10 cellular contexts compared by ENCODE assay signal in genomic region chr9:21711504-21711903, GRCh38.
DNase-seq lines count a peak whose midpoint lies in the region; ATAC-seq and TF ChIP-seq lines count a peak whose summit lies in the region.
"Had no signal": no experiment of that assay in that cellular context is flagged by ENCODE, and none has a peak within 500 bp of the region (broad histone marks: within the 10 kb centered on the region; RNA-seq: fewer than 3 reads in every experiment).

No MANE protein-coding gene starts in this region.

- H3K27ac ChIP-seq in foreskin keratinocyte: peak overlapping the region; percentile 47
- no peak overlapping the region for H3K27ac ChIP-seq in gastroesophageal sphincter
- no peak overlapping the region for H3K27ac ChIP-seq in psoas muscle
- H3K27ac ChIP-seq: testis had no signal

- H3K4me1 ChIP-seq in foreskin keratinocyte: peaks cover 51% of the 10 kb centered on the region
- no peaks in the 10 kb centered on the region for H3K4me1 ChIP-seq in gastroesophageal sphincter
- H3K4me1 ChIP-seq in psoas muscle: no peaks in the 10 kb centered on the region
- H3K4me1 ChIP-seq: testis had no signal

- H3K36me3 ChIP-seq in gastroesophageal sphincter (no peaks in the 10 kb centered on the region), psoas muscle (ENCODE audit: insufficient read depth in 1 of 2, low read depth in 1 of 2) (no peaks in the 10 kb centered on the region)

- intact Hi-C loops in psoas muscle (cut with DNase I): no loop called here

- TF ChIP-seq EP300 in gastroesophageal sphincter (IDR thresholded peaks at IDR 0.05): no peak

- WGBS in gastroesophageal sphincter (ENCODE audit: low coverage in 1 of 2), 2 donors: 52 to 89% methylated on average over 1 to 2 of the region's 2 CpGs
- WGBS in psoas muscle, 3 donors: 25 to 58% (median 55%) methylated on average over 2 of the region's 2 CpGs

- no peak for TF ChIP-seq POLR2A in gastroesophageal sphincter (IDR thresholded peaks at IDR 0.05)

- H3K27me3 ChIP-seq in foreskin keratinocyte: no peaks in the 10 kb centered on the region
- H3K27me3 ChIP-seq in gastroesophageal sphincter: peaks cover 6% of the 10 kb centered on the region
- H3K27me3 ChIP-seq in psoas muscle (ENCODE audit: insufficient read depth in 3 of 3, low read length in 2 of 3): peaks cover 0 to 1% (median 0%) of the 10 kb centered on the region in 3 donors
- H3K27me3 ChIP-seq: testis had no signal

- H3K4me3 ChIP-seq in gastroesophageal sphincter: no peak overlapping the region
- H3K4me3 ChIP-seq in psoas muscle: no peak overlapping the region
- H3K4me3 ChIP-seq: testis had no signal

- peak; percentile 22 for DNase-seq in COLO668 (lab: John Stamatoyannopoulos, UW; ENCODE audit: unreplicated experiment)
- DNase-seq in LHCN-M2 (ENCODE audit: low read depth): peak; percentile 12
- peak; percentile 93 to 96 for DNase-seq in foreskin keratinocyte
- no peak for DNase-seq in NCI-H1048 (lab: John Stamatoyannopoulos, UW)
- DNase-seq in psoas muscle: no peak
- DNase-seq: EL, testis had no signal

- H3K9me3 ChIP-seq in gastroesophageal sphincter (no peaks in the 10 kb centered on the region), psoas muscle (no peaks in the 10 kb centered on the region)
- H3K9me3 ChIP-seq: testis had no signal

- ATAC-seq in GM21423 (IDR thresholded peaks at IDR 0.05; ENCODE audit: unreplicated experiment): peak; percentile 60
- peak; percentile 93 for ATAC-seq in foreskin keratinocyte
- ATAC-seq in HG02938 (IDR thresholded peaks at IDR 0.05; ENCODE audit: unreplicated experiment): no peak
- no peak for ATAC-seq in gastroesophageal sphincter
- no peak for ATAC-seq in psoas muscle

- TF ChIP-seq CTCF in foreskin keratinocyte (conservative IDR thresholded peaks at IDR 0.05): peak; percentile 9
- no peak for TF ChIP-seq CTCF in gastroesophageal sphincter (IDR thresholded peaks at IDR 0.05)
- TF ChIP-seq CTCF in psoas muscle (IDR thresholded peaks at IDR 0.05): no peak

Comparison
In these comparisons a context has a peak if more than half of its experiments do, and no peak if none do; other contexts are left out.
1. DNase-seq: peak in COLO668 (single experiment), LHCN-M2 (single experiment) and foreskin keratinocyte (2 of 2); none in NCI-H1048 (single experiment) and psoas muscle (0 of 2).
2. ATAC-seq: peak in GM21423 (single experiment) and foreskin keratinocyte (single experiment); none in HG02938 (single experiment), gastroesophageal sphincter (single experiment) and psoas muscle (0 of 4).